In genomic region chr20:35711588-35712209, GRCh38 we compare ENCODE assay signal across 14 cellular contexts. TPM values are rescaled to one million over a fixed set of nuclear protein-coding genes. Genes with fewer than 3 reads are reported as not detected.
A peak's percentile ranks its signal among the peaks of the same experiment; 100 is the strongest.
DNase-seq lines count a peak whose midpoint lies in the region; ATAC-seq, FAIRE-seq and TF ChIP-seq lines count a peak whose summit lies in the region.
"Had no signal": no experiment of that assay in that cellular context is flagged by ENCODE, and none has a peak within 500 bp of the region (broad histone marks: within the 10 kb centered on the region; RNA-seq: fewer than 3 reads in every experiment).

No MANE protein-coding gene starts in this region.

- no peaks in the 10 kb centered on the region for H3K27me3 ChIP-seq in CD4-positive, alpha-beta T cell (ENCODE audit: control insufficient read depth, insufficient read depth, low read length)
- no peaks in the 10 kb centered on the region for H3K27me3 ChIP-seq in MG63
- no peaks in the 10 kb centered on the region for H3K27me3 ChIP-seq in esophagus squamous epithelium
- H3K27me3 ChIP-seq: BE2C had no signal

- intact Hi-C loops in CD4-positive, alpha-beta T cell (cut with DNase I, micrococcal nuclease), result no loop called here
- intact Hi-C loops in natural killer cell (cut with micrococcal nuclease), result no loop called here
- intact Hi-C loops in esophagus squamous epithelium (cut with DNase I), result no loop called here

- WGBS in esophagus squamous epithelium, 2 donors, result 70 to 75% methylated on average over 6 of the region's 6 CpGs

- H3K36me3 Mint-ChIP-seq in CD4-positive, alpha-beta T cell (ENCODE audit: low read depth), result peaks cover 96% of the 10 kb centered on the region
- peaks cover 0 to 27% of the 10 kb centered on the region in 2 donors for H3K36me3 Mint-ChIP-seq in activated naive CD4-positive, alpha-beta T cell treated with anti-CD3 and anti-CD28 coated beads, Interleukin-2, amount 50 U/mL, for 72 hours
- H3K36me3 Mint-ChIP-seq in natural killer cell, result peaks cover 25% of the 10 kb centered on the region

- TF ChIP-seq POLR2A in esophagus squamous epithelium (IDR thresholded peaks at IDR 0.05), result no peak

- ATAC-seq in CD4-positive, alpha-beta T cell (ENCODE audit: poor library complexity), result no peak
- ATAC-seq in activated naive CD4-positive, alpha-beta T cell treated with anti-CD3 and anti-CD28 coated beads, Interleukin-2, amount 50 U/mL, for 72 hours, result peak; percentile 65 to 70
- no peak for ATAC-seq in natural killer cell
- ATAC-seq in HG02973 (IDR thresholded peaks at IDR 0.05; ENCODE audit: unreplicated experiment), result no peak

- no peak overlapping the region for H3K27ac ChIP-seq in CD4-positive, alpha-beta T cell (ENCODE audit: low read depth, low read length)
- H3K27ac ChIP-seq in esophagus squamous epithelium, result no peak overlapping the region

- H3K36me3 ChIP-seq in MG63, result peaks cover 96% of the 10 kb centered on the region
- H3K36me3 ChIP-seq in esophagus squamous epithelium, result peaks cover 22 to 100% (median 44%) of the 10 kb centered on the region in 3 donors

- H3K9me3 ChIP-seq in CD4-positive, alpha-beta T cell (ENCODE audit: control insufficient read depth, low read length), result no peaks in the 10 kb centered on the region
- no peaks in the 10 kb centered on the region for H3K9me3 ChIP-seq in MG63
- H3K9me3 ChIP-seq in esophagus squamous epithelium, result no peaks in the 10 kb centered on the region
- H3K9me3 ChIP-seq: BE2C had no signal

- H3K9me3 Mint-ChIP-seq in CD4-positive, alpha-beta T cell, result no peaks in the 10 kb centered on the region
- no peaks in the 10 kb centered on the region for H3K9me3 Mint-ChIP-seq in activated naive CD4-positive, alpha-beta T cell treated with anti-CD3 and anti-CD28 coated beads, Interleukin-2, amount 50 U/mL, for 72 hours
- no peaks in the 10 kb centered on the region for H3K9me3 Mint-ChIP-seq in natural killer cell

- H3K27ac Mint-ChIP-seq in CD4-positive, alpha-beta T cell, result peak overlapping the region; percentile 47
- peak overlapping the region; percentile 74 to 92 for H3K27ac Mint-ChIP-seq in activated naive CD4-positive, alpha-beta T cell treated with anti-CD3 and anti-CD28 coated beads, Interleukin-2, amount 50 U/mL, for 72 hours
- peak overlapping the region; percentile 29 to 84 for H3K27ac Mint-ChIP-seq in natural killer cell

- H3K4me1 Mint-ChIP-seq in CD4-positive, alpha-beta T cell (ENCODE audit: low read depth), result peaks cover 69% of the 10 kb centered on the region
- peaks cover 37 to 40% of the 10 kb centered on the region in 2 donors for H3K4me1 Mint-ChIP-seq in natural killer cell

- peak overlapping the region; percentile 35 for H3K4me3 Mint-ChIP-seq in CD4-positive, alpha-beta T cell
- H3K4me3 Mint-ChIP-seq in natural killer cell, result no peak overlapping the region

- peaks cover 0 to 42% (median 6%) of the 10 kb centered on the region in 3 donors for H3K4me1 ChIP-seq in esophagus squamous epithelium
- H3K4me1 ChIP-seq: BE2C had no signal

- POLR2A ChIA-PET in CD4-positive, alpha-beta T cell (lab: Charles Lee), result interaction anchor here (0.6 to 4.0 kb wide), 5 partner anchors 9 to 1603 kb away, joined by 3 to 27 read pairs (median 4); partner anchors contain the start of genes NFS1, PHF20, RBM39 and ROMO1

- CTCF ChIA-PET in CD4-positive, alpha-beta T cell (lab: Charles Lee), result interaction anchor here (0.9 to 2.2 kb wide), 2 partner anchors 12 to 93 kb away, joined by 3 to 8 read pairs; partner anchors contain the start of genes NFS1 and ROMO1

- no peaks in the 10 kb centered on the region for H3K27me3 Mint-ChIP-seq in CD4-positive, alpha-beta T cell
- no peaks in the 10 kb centered on the region for H3K27me3 Mint-ChIP-seq in natural killer cell (ENCODE audit: low read depth in 2 of 2)

- H3K4me3 ChIP-seq in MG63 (no peak overlapping the region), esophagus squamous epithelium (no peak overlapping the region)

- DNase-seq in CD4-positive, alpha-beta T cell, result no peak
- DNase-seq in GM18507 (ENCODE audit: extremely low spot score, insufficient read length, low read depth) (no peak), natural killer cell (no peak), hippocampal formation (lab: John Stamatoyannopoulos, UW) (no peak), MG63 (no peak), esophagus squamous epithelium (lab: John Stamatoyannopoulos, UW) (no peak)
- DNase-seq in activated naive CD4-positive, alpha-beta T cell treated with anti-CD3 and anti-CD28 coated beads, Interleukin-2, amount 50 U/mL, for 72 hours (ENCODE audit: low spot score in 2 of 2), result no peak
- DNase-seq: BE2C, HCEC 1CT, MV-4-11, occipital lobe, SIG-M5, T1000 had no signal

- peak; percentile 29 for FAIRE-seq in GM18507 (lab: Jason Lieb, UNC)

- TF ChIP-seq CTCF in CD4-positive, alpha-beta T cell (IDR thresholded peaks at IDR 0.05), result no peak
- TF ChIP-seq CTCF in natural killer cell (IDR thresholded peaks at IDR 0.05) (no peak), esophagus squamous epithelium (IDR thresholded peaks at IDR 0.05) (no peak)

RNA-seq across cellular contexts. Expression of gene ROMO1, which starts 12.5 kb away (rescaled TPM):
- total RNA-seq in CD4-positive, alpha-beta T cell, result 10 to 100 TPM; 32.9 to 35.8 TPM
- 100 to 1,000 TPM; 111 to 120 TPM for total RNA-seq in activated naive CD4-positive, alpha-beta T cell treated with anti-CD3 and anti-CD28 coated beads, Interleukin-2, amount 50 U/mL, for 72 hours
- total RNA-seq in natural killer cell (10 to 100 TPM; 38.3 to 49.7 (median 40.5) TPM), esophagus squamous epithelium (100 to 1,000 TPM; 178 to 290 (median 228) TPM)
- total RNA-seq in MG63 (2014; rRNA removed; shearing (Covaris generic); ENCODE audit: low replicate concordance), result 143 and 318 TPM in 2 replicates

RNA-seq across cellular contexts. Expression of gene NFS1, which starts 12.5 kb away (rescaled TPM):
- 10 to 100 TPM; 10.6 to 11.5 TPM for total RNA-seq in CD4-positive, alpha-beta T cell
- total RNA-seq in activated naive CD4-positive, alpha-beta T cell treated with anti-CD3 and anti-CD28 coated beads, Interleukin-2, amount 50 U/mL, for 72 hours, result 10 to 100 TPM; 48.5 to 50.1 TPM
- 10 to 100 TPM; 11.3 to 20.8 (median 16.0) TPM for total RNA-seq in natural killer cell
- 94.3 and 130 TPM in 2 replicates for total RNA-seq in MG63 (2014; rRNA removed; shearing (Covaris generic); ENCODE audit: low replicate concordance)
- total RNA-seq in esophagus squamous epithelium, result 10 to 100 TPM; 16.4 to 39.9 (median 24.2) TPM

RNA-seq across cellular contexts. Expression of gene RBM39, which starts 30.4 kb away (rescaled TPM):
- 1,000 to 10,000 TPM; 1,057 to 1,091 TPM for total RNA-seq in CD4-positive, alpha-beta T cell
- total RNA-seq in activated naive CD4-positive, alpha-beta T cell treated with anti-CD3 and anti-CD28 coated beads, Interleukin-2, amount 50 U/mL, for 72 hours, result 100 to 1,000 TPM; 343 to 380 TPM
- total RNA-seq in natural killer cell, result 1,000 to 10,000 TPM; 1,431 to 1,555 (median 1,445) TPM
- total RNA-seq in MG63 (2014; rRNA removed; shearing (Covaris generic); ENCODE audit: low replicate concordance), result 273 and 328 TPM in 2 replicates
- total RNA-seq in esophagus squamous epithelium, result 100 to 1,000 TPM; 149 to 326 (median 182) TPM

RNA-seq across cellular contexts. Expression of gene CPNE1, which starts 47.0 kb away (rescaled TPM):
- total RNA-seq in CD4-positive, alpha-beta T cell, result 100 to 1,000 TPM; 146 to 153 TPM
- total RNA-seq in activated naive CD4-positive, alpha-beta T cell treated with anti-CD3 and anti-CD28 coated beads, Interleukin-2, amount 50 U/mL, for 72 hours, result 100 to 1,000 TPM; 332 to 352 TPM
- total RNA-seq in natural killer cell (100 to 1,000 TPM; 298 to 342 (median 334) TPM), esophagus squamous epithelium (10 to 100 TPM; 47.3 to 98.2 (median 75.9) TPM)
- 284 and 335 TPM in 2 replicates for total RNA-seq in MG63 (2014; rRNA removed; shearing (Covaris generic); ENCODE audit: low replicate concordance)

RNA-seq across cellular contexts. Expression of gene RBM12, which starts 47.0 kb away (rescaled TPM):
- 10 to 100 TPM; 91.7 to 95.2 TPM for total RNA-seq in CD4-positive, alpha-beta T cell
- 100 to 1,000 TPM; 110 to 116 TPM for total RNA-seq in activated naive CD4-positive, alpha-beta T cell treated with anti-CD3 and anti-CD28 coated beads, Interleukin-2, amount 50 U/mL, for 72 hours
- total RNA-seq in natural killer cell (100 to 1,000 TPM in 1 of 3 donors, 10 to 100 TPM in 2; 80.9 to 112 (median 89.4) TPM), esophagus squamous epithelium (10 to 100 TPM; 14.2 to 35.5 (median 30.0) TPM)
- total RNA-seq in MG63 (2014; rRNA removed; shearing (Covaris generic); ENCODE audit: low replicate concordance), result 42.9 and 54.6 TPM in 2 replicates

Comparison
In these comparisons a context has a peak if more than half of its experiments do, and no peak if none do; other contexts are left out.
1. ATAC-seq: peak in activated naive CD4-positive, alpha-beta T cell treated with anti-CD3 and anti-CD28 coated beads, Interleukin-2, amount 50 U/mL, for 72 hours (2 of 2); none in CD4-positive, alpha-beta T cell (single experiment), natural killer cell (0 of 3) and HG02973 (single experiment).
2. Peak in every context shown above with its lines, with median percentiles within 50 percentile points of each other: H3K27ac Mint-ChIP-seq.